ENCODE assay signal across 20 cellular contexts in the genomic region with DNA sequence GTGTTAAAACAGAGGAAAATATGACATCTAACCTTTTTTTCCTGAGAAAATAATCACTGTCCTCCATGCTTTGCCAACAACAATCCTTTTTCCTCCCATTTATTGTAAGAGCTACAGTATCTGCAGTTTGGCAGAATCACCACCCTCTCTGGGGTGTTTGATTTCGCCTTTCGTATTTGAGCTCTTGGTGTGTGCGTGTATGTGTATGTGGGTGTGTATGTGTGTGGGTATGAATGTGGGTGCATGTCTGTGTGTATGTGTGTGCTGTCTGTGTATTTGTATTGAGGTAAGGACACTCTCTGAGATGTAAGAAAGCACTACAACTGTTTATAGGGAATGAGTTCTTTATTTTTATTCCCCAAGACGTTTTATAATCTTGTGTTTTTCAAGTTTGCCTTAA.
DNase-seq lines count a peak whose midpoint lies in the region; ATAC-seq, FAIRE-seq and TF ChIP-seq lines count a peak whose summit lies in the region.
"Had no signal": no experiment of that assay in that cellular context is flagged by ENCODE, and none has a peak within 500 bp of the region (broad histone marks: within the 10 kb centered on the region; RNA-seq: fewer than 3 reads in every experiment).

No MANE protein-coding gene starts in this region.

- H3K9me3 ChIP-seq in HepG2 (ENCODE audit: low read length) (no peaks in the 10 kb centered on the region), right lobe of liver (no peaks in the 10 kb centered on the region), trophoblast cell (ENCODE audit: insufficient read depth, low read depth, low read length) (no peaks in the 10 kb centered on the region)
- no peaks in the 10 kb centered on the region for H3K9me3 ChIP-seq in CD4-positive, alpha-beta memory T cell (ENCODE audit: control insufficient read depth in 1 of 2, low read length in 2 of 2)

- BruUV-seq in HepG2 (replicated peaks; lab: Mats Ljungman, UMichigan) = no TSS peak

- peak overlapping the region; percentile 64 for H4K91ac ChIP-seq in trophoblast cell (ENCODE audit: low read depth, low read length)

- intact Hi-C loops in HepG2 (cut with micrococcal nuclease; ENCODE audit: unreplicated experiment) (no loop called here), right lobe of liver (cut with DNase I) (no loop called here)
- intact Hi-C loops in CD4-positive, alpha-beta memory T cell (cut with micrococcal nuclease) = no loop called here

- H3K4me2 ChIP-seq in HepG2 (ENCODE audit: low read depth, low read length) = no peak overlapping the region
- H3K4me2 ChIP-seq in trophoblast cell (ENCODE audit: low read length) = peak overlapping the region; percentile 15
- H3K4me2 ChIP-seq: KMS-11 had no signal

- DNase-seq in HepG2 (ENCODE audit: low spot score) = no peak
- DNase-seq in right lobe of liver = no peak
- no peak for DNase-seq in endothelial cell (ENCODE audit: low spot score)
- no peak for DNase-seq in trophoblast cell
- no peak for DNase-seq in CD4-positive, alpha-beta memory T cell
- no peak for DNase-seq in LoVo (ENCODE audit: low spot score)
- no peak for DNase-seq in NCI-H226
- no peak for DNase-seq in activated CD8-positive, alpha-beta memory T cell treated with anti-CD3 and anti-CD28 coated beads for 24 hours
- DNase-seq: COR-L47, DMS53, MM.1S, NCI-H1105, NCI-H1694 treated with DMSO at 0.1 percent for 48 hours, NCI-H510A, SHP77 had no signal

- no peak for TF ChIP-seq CTCF in HepG2 (CRISPR knock-in tag; IDR thresholded peaks at IDR 0.05)
- TF ChIP-seq CTCF in right lobe of liver (IDR thresholded peaks at IDR 0.05) = no peak
- no peak for TF ChIP-seq CTCF in endothelial cell (IDR thresholded peaks at IDR 0.05; ENCODE audit: unreplicated experiment)

- peak overlapping the region; percentile 25 for H2BK5ac ChIP-seq in trophoblast cell (ENCODE audit: low read depth, low read length, poor library complexity)

- no peak overlapping the region for H3K4me3 Mint-ChIP-seq in endothelial cell (ENCODE audit: unreplicated experiment)
- H3K4me3 Mint-ChIP-seq in CD4-positive, alpha-beta memory T cell = no peak overlapping the region

- WGBS in HepG2 (ENCODE audit: low lambda C conversion rate) = 21% methylated on average over 4 of the region's 4 CpGs
- WGBS in right lobe of liver (ENCODE audit: insufficient coverage, low coverage, low lambda C conversion rate, missing lambda C conversion rate) = 58% methylated on average over 4 of the region's 4 CpGs
- WGBS in trophoblast cell (ENCODE audit: extremely low coverage, insufficient coverage, insufficient read length) = no CpG with 5 or more reads among the region's 4 CpGs

- H3K9ac ChIP-seq in HepG2 (ENCODE audit: insufficient read depth, low read depth, low read length) = no peak overlapping the region
- no peak overlapping the region for H3K9ac ChIP-seq in trophoblast cell (ENCODE audit: low read length)
- H3K9ac ChIP-seq: KMS-11 had no signal

- peaks cover 2% of the 10 kb centered on the region for H3K27me3 Mint-ChIP-seq in endothelial cell (ENCODE audit: unreplicated experiment)
- H3K27me3 Mint-ChIP-seq in CD4-positive, alpha-beta memory T cell = no peaks in the 10 kb centered on the region

- peak overlapping the region; percentile 65 for H2AK5ac ChIP-seq in trophoblast cell (ENCODE audit: low read length)

- no peak overlapping the region for H3K4ac ChIP-seq in trophoblast cell (ENCODE audit: low read depth, low read length)

- no peaks in the 10 kb centered on the region for H3K4me1 ChIP-seq in HepG2 (ENCODE audit: insufficient read depth, low read length)
- H3K4me1 ChIP-seq in right lobe of liver = no peaks in the 10 kb centered on the region
- peaks cover 13 to 20% of the 10 kb centered on the region in 2 experiments for H3K4me1 ChIP-seq in trophoblast cell (ENCODE audit: control insufficient read depth in 1 of 2, insufficient read depth in 2 of 2, low read length in 2 of 2)
- no peaks in the 10 kb centered on the region for H3K4me1 ChIP-seq in CD4-positive, alpha-beta memory T cell (ENCODE audit: insufficient read depth, low read length)

- H4K12ac ChIP-seq in trophoblast cell (ENCODE audit: low read depth, low read length) = no peak overlapping the region

- H3K18ac ChIP-seq in trophoblast cell (ENCODE audit: low read length) = no peak overlapping the region

- POLR2A ChIA-PET in HepG2 (lab: Yijun Ruan, JAX) = no interaction called here
- POLR2A ChIA-PET in CD4-positive, alpha-beta memory T cell (lab: Charles Lee; ENCODE audit: partially characterized antibody) = no interaction called here

- H3K27me3 ChIP-seq in HepG2 (ENCODE audit: control insufficient read depth in 1 of 2, insufficient read depth in 2 of 2, low read length in 2 of 2) (peaks cover 0 to 10% of the 10 kb centered on the region in 2 experiments; a peak in 4 of 5 replicates), right lobe of liver (no peaks in the 10 kb centered on the region), trophoblast cell (ENCODE audit: insufficient read depth, low read length) (no peaks in the 10 kb centered on the region)
- no peaks in the 10 kb centered on the region for H3K27me3 ChIP-seq in CD4-positive, alpha-beta memory T cell (ENCODE audit: insufficient read depth, low read length)

- H2AFZ ChIP-seq in HepG2 (ENCODE audit: low read length) (peak overlapping the region; percentile 42), trophoblast cell (ENCODE audit: insufficient read depth, low read length, poor library complexity) (no peak overlapping the region)

- in situ Hi-C loops in HepG2 (cut with HindIII; ENCODE audit: extremely low pct_ligation_motif_present, low pct_unique_long_range_greater_than_20kb) = no loop called here

- no peaks in the 10 kb centered on the region for H3K9me3 Mint-ChIP-seq in endothelial cell (ENCODE audit: unreplicated experiment)
- H3K9me3 Mint-ChIP-seq in CD4-positive, alpha-beta memory T cell = peaks cover 0 to 5% (median 2%) of the 10 kb centered on the region in 8 donors

- no peaks in the 10 kb centered on the region for H3K79me2 ChIP-seq in HepG2 (ENCODE audit: insufficient read depth, low read length)
- peaks cover 2% of the 10 kb centered on the region for H3K79me2 ChIP-seq in trophoblast cell (ENCODE audit: control insufficient read depth, insufficient read depth, low read length, poor library complexity)

- H3K36me3 Mint-ChIP-seq in endothelial cell (ENCODE audit: low read depth, unreplicated experiment) = no peaks in the 10 kb centered on the region
- no peaks in the 10 kb centered on the region for H3K36me3 Mint-ChIP-seq in CD4-positive, alpha-beta memory T cell

- H4K20me1 ChIP-seq in HepG2 (ENCODE audit: insufficient read depth, low read length) = no peaks in the 10 kb centered on the region

- H3K4me3 ChIP-seq in HepG2 (replicated peaks in 1 of 3; ENCODE audit: insufficient read depth in 1 of 3, low read depth in 2 of 3, low read length in 3 of 3) = no peak overlapping the region
- no peak overlapping the region for H3K4me3 ChIP-seq in right lobe of liver
- no peak overlapping the region for H3K4me3 ChIP-seq in trophoblast cell (ENCODE audit: low read depth, low read length)
- H3K4me3 ChIP-seq in CD4-positive, alpha-beta memory T cell (ENCODE audit: low read length in 2 of 2) = no peak overlapping the region

- H4K8ac ChIP-seq in trophoblast cell (ENCODE audit: low read depth, low read length) = peak overlapping the region; percentile 17

- peaks cover 8% of the 10 kb centered on the region for H3K4me1 Mint-ChIP-seq in endothelial cell (ENCODE audit: unreplicated experiment)
- no peaks in the 10 kb centered on the region for H3K4me1 Mint-ChIP-seq in CD4-positive, alpha-beta memory T cell

- H3K36me3 ChIP-seq in HepG2 (replicated peaks in 1 of 2; ENCODE audit: control insufficient read depth in 1 of 2, insufficient read depth in 2 of 2, low read length in 2 of 2) = no peaks in the 10 kb centered on the region
- no peaks in the 10 kb centered on the region for H3K36me3 ChIP-seq in right lobe of liver
- H3K36me3 ChIP-seq in trophoblast cell (ENCODE audit: control insufficient read depth in 1 of 2, insufficient read depth in 2 of 2, low read length in 2 of 2) = no peaks in the 10 kb centered on the region
- no peaks in the 10 kb centered on the region for H3K36me3 ChIP-seq in CD4-positive, alpha-beta memory T cell (ENCODE audit: insufficient read depth, low read length)

- H3K14ac ChIP-seq in trophoblast cell (ENCODE audit: low read length) = peak overlapping the region; percentile 36

- TF ChIP-seq EP300 in HepG2 (IDR thresholded peaks at IDR 0.05; ENCODE audit: low read depth in 2 of 2, low read length in 2 of 2) = no peak
- TF ChIP-seq EP300 in HepG2 (CRISPR knock-in tag; IDR thresholded peaks at IDR 0.05; ENCODE audit: borderline replicate concordance) = no peak

- H2BK120ac ChIP-seq in trophoblast cell (ENCODE audit: insufficient read depth, low read length, poor library complexity) = peak overlapping the region; percentile 74

- peak overlapping the region; percentile 90 for H2BK12ac ChIP-seq in trophoblast cell (ENCODE audit: low read length)

- no peak for TF ChIP-seq POLR2A in HepG2 (IDR thresholded peaks at IDR 0.05; ENCODE audit: insufficient read depth in 1 of 2, low read depth in 2 of 2, low read length in 2 of 2)
- no peak for TF ChIP-seq POLR2A in right lobe of liver (IDR thresholded peaks at IDR 0.05)

- no peak overlapping the region for H3K23ac ChIP-seq in trophoblast cell (ENCODE audit: low read length)

- ATAC-seq in HepG2 = no peak
- ATAC-seq in right lobe of liver = no peak
- ATAC-seq: HCT116 had no signal

- no peak for FAIRE-seq in HepG2 (lab: Jason Lieb, UNC)
- FAIRE-seq: A204.1, RCC 7860 had no signal

- no peak for TF ChIP-seq RAD21 in HepG2 (CRISPR knock-in tag; IDR thresholded peaks at IDR 0.05)

- H3K79me1 ChIP-seq in trophoblast cell (ENCODE audit: low read length) = peaks cover 22% of the 10 kb centered on the region

- no peak overlapping the region for H3K27ac ChIP-seq in HepG2 (ENCODE audit: extremely low read length, insufficient read depth, low read length)
- no peak overlapping the region for H3K27ac ChIP-seq in right lobe of liver
- H3K27ac ChIP-seq in trophoblast cell (ENCODE audit: low read depth, low read length) = peak overlapping the region; percentile 94
- no peak overlapping the region for H3K27ac ChIP-seq in CD4-positive, alpha-beta memory T cell (ENCODE audit: low read depth, low read length)
- H3K27ac ChIP-seq: C4-2B, KMS-11 had no signal

- H3K27ac Mint-ChIP-seq in endothelial cell (ENCODE audit: unreplicated experiment) = peak overlapping the region; percentile 21
- no peak overlapping the region for H3K27ac Mint-ChIP-seq in CD4-positive, alpha-beta memory T cell

- CTCF ChIA-PET in HepG2 (lab: Yijun Ruan, JAX; ENCODE audit: low intra/inter-chr PET ratio, low total read pairs) = no interaction called here
- CTCF ChIA-PET in CD4-positive, alpha-beta memory T cell (lab: Charles Lee; ENCODE audit: partially characterized antibody) = no interaction called here

TF ChIP-seq in HepG2, 621 proteins besides CTCF, POLR2A, EP300 and RAD21 (continues in another document):
- TF ChIP-seq FOXA1 (IDR thresholded peaks at IDR 0.05) (no peak), FOXA1 (CRISPR knock-in tag; IDR thresholded peaks at IDR 0.05) (no peak), ATRX (CRISPR knock-in tag; IDR thresholded peaks at IDR 0.05; ENCODE audit: borderline replicate concordance) (no peak), REL (CRISPR knock-in tag; conservative IDR thresholded peaks at IDR 0.05) (no peak), ZNF20 (CRISPR knock-in tag; IDR thresholded peaks at IDR 0.05) (no peak)
